29 cellular contexts compared by ENCODE assay signal in genomic region chr5:40317023-40317422, GRCh38.
"Had no signal": no experiment of that assay in that cellular context is flagged by ENCODE, and none has a peak within 500 bp of the region (broad histone marks: within the 10 kb centered on the region; RNA-seq: fewer than 3 reads in every experiment).

No MANE protein-coding gene starts in this region.

- H3K4me3 ChIP-seq: adrenal gland, body of pancreas, cardiac muscle cell, colonic mucosa, dorsolateral prefrontal cortex, gastroesophageal sphincter, heart right ventricle had no signal

- DNase-seq: activated CD4-positive, alpha-beta memory T cell treated with anti-CD3 and anti-CD28 coated beads for 36 hours; activated CD4-positive, alpha-beta T cell treated with anti-CD3 and anti-CD28 coated beads for 36 hours; activated CD4-positive, alpha-beta T cell treated with anti-CD3 and anti-CD28 coated beads, Interleukin-2, amount 10 ng/mL, durations not matched to agents 24 days and 14 days; activated CD4-positive, CD25-positive, alpha-beta regulatory T cell; activated CD4-positive, CD25-positive, alpha-beta regulatory T cell treated with anti-CD3 and anti-CD28 coated beads, Interleukin-2, amount 50 U/mL, for 72 hours; activated CD8-positive, alpha-beta memory T cell treated with anti-CD3 and anti-CD28 coated beads, Interleukin-2, amount 10 ng/mL, durations not matched to agents 7 days and 5 days; activated CD8-positive, alpha-beta memory T cell treated with anti-CD3 and anti-CD28 coated beads, Interleukin-2, amount 50 U/mL, for 4 hours; activated CD8-positive, alpha-beta T cell treated with anti-CD3 and anti-CD28 coated beads, Interleukin-2, amount 10 ng/mL, durations not matched to agents 7 days and 5 days; activated effector memory CD4-positive, alpha-beta T cell treated with anti-CD3 and anti-CD28 coated beads, Interleukin-2, amount 50 U/mL, for 16 hours; activated naive CD4-positive, alpha-beta T cell treated with anti-CD3 and anti-CD28 coated beads for 36 hours; activated naive CD8-positive, alpha-beta T cell treated with anti-CD3 and anti-CD28 coated beads for 36 hours; activated naive CD8-positive, alpha-beta T cell treated with anti-CD3 and anti-CD28 coated beads, Interleukin-2, amount 50 U/mL, for 24 hours; activated T-cell treated with anti-CD3 and anti-CD28 coated beads, Interleukin-2, amount 50 U/mL, for 1 hour; activated T-cell treated with anti-CD3 and anti-CD28 coated beads, Interleukin-2, amount 50 U/mL, for 48 hours; adrenal gland; amygdala; aorta; body of pancreas; central memory CD4-positive, alpha-beta T cell; cerebellar nuclear complex; colonic mucosa; dorsolateral prefrontal cortex; effector memory CD4-positive, alpha-beta T cell; endodermal cell; foreskin keratinocyte; heart right ventricle; T-helper 2 cell had no signal
